13 cellular contexts compared by ENCODE assay signal in genomic region chr11:1549355-1550330, GRCh38. TPM values are rescaled to one million over a fixed set of nuclear protein-coding genes. Genes with fewer than 3 reads are reported as not detected.
DNase-seq lines count a peak whose midpoint lies in the region; ATAC-seq and TF ChIP-seq lines count a peak whose summit lies in the region.
"Had no signal": no experiment of that assay in that cellular context is flagged by ENCODE, and none has a peak within 500 bp of the region (broad histone marks: within the 10 kb centered on the region; RNA-seq: fewer than 3 reads in every experiment).

No MANE protein-coding gene starts in this region.

- in situ Hi-C loops in SK-MEL-5 (cut with HindIII; ENCODE audit: low pct_unique_long_range_greater_than_20kb, low sequenced_read_pairs): no loop called here

- H3K36me3 Mint-ChIP-seq in stimulated activated memory B cell treated with anti-CD40 and anti-IgM and Interleukin-4, amounts not matched to agents 10 μg/mL and 1 μg/mL and 100 μg/mL, for 72 hours: no peaks in the 10 kb centered on the region
- H3K36me3 Mint-ChIP-seq: CD8-positive, alpha-beta memory T cell had no signal

- peak; percentile 3 for TF ChIP-seq CTCF in GM06990 (IDR thresholded peaks at IDR 0.05; ENCODE audit: insufficient read depth, low read length, poor library complexity, severe bottlenecking)

- no peak overlapping the region for H3K4me3 Mint-ChIP-seq in stimulated activated memory B cell treated with anti-CD40 and anti-IgM and Interleukin-4, amounts not matched to agents 10 μg/mL and 1 μg/mL and 100 μg/mL, for 72 hours

- peaks cover 49% of the 10 kb centered on the region for H3K27me3 Mint-ChIP-seq in stimulated activated memory B cell treated with anti-CD40 and anti-IgM and Interleukin-4, amounts not matched to agents 10 μg/mL and 1 μg/mL and 100 μg/mL, for 72 hours

- peak; percentile 21 for ATAC-seq in stimulated activated memory B cell treated with anti-CD40 and anti-IgM and Interleukin-4, amounts not matched to agents 10 μg/mL and 1 μg/mL and 100 μg/mL, for 72 hours
- ATAC-seq in HG02852 (IDR thresholded peaks at IDR 0.05; ENCODE audit: unreplicated experiment): no peak

- H3K27me3 ChIP-seq in GM06990 (replicated peaks; ENCODE audit: control insufficient read depth, insufficient read depth, low read length): no peaks in the 10 kb centered on the region; the same call in 1 of the 2 replicates

- H3K36me3 ChIP-seq in GM06990 (ENCODE audit: control insufficient read depth, insufficient read depth, low read length): no peaks in the 10 kb centered on the region

- no peak overlapping the region for H3K27ac Mint-ChIP-seq in stimulated activated memory B cell treated with anti-CD40 and anti-IgM and Interleukin-4, amounts not matched to agents 10 μg/mL and 1 μg/mL and 100 μg/mL, for 72 hours

- DNase-seq in GM06990 (ENCODE audit: extremely low read depth, insufficient read length): no peak
- DNase-seq in SK-MEL-5 (ENCODE audit: low read depth, low spot score): peak; percentile 69
- peak in 39 of 42 donors; percentile 44 to 91 (median 77) for DNase-seq in head of caudate nucleus
- DNase-seq in NCI-H2171 (lab: John Stamatoyannopoulos, UW): no peak
- DNase-seq in SIG-M5 treated with dmso at 0.1 percent for 504 hours (lab: John Stamatoyannopoulos, UW; ENCODE audit: unreplicated experiment): no peak
- DNase-seq in NCI-H1417 (lab: John Stamatoyannopoulos, UW): no peak
- DNase-seq: CD8-positive, alpha-beta memory T cell; Kasumi-1; NCI-H345; SIG-M5 had no signal

- intact Hi-C loops in head of caudate nucleus (cut with DNase I): loop anchor here (5.0 kb wide), 1 partner anchor 83 kb away; no protein-coding TSS in a partner anchor

- H3K4me3 ChIP-seq in GM06990 (replicated peaks; ENCODE audit: low read depth, low read length): no peak overlapping the region
- H3K4me3 ChIP-seq: smooth muscle cell had no signal

- H3K9me3 Mint-ChIP-seq in stimulated activated memory B cell treated with anti-CD40 and anti-IgM and Interleukin-4, amounts not matched to agents 10 μg/mL and 1 μg/mL and 100 μg/mL, for 72 hours: peaks cover 11% of the 10 kb centered on the region
- H3K9me3 Mint-ChIP-seq: CD8-positive, alpha-beta memory T cell had no signal

- peaks cover 15% of the 10 kb centered on the region for H3K4me1 Mint-ChIP-seq in stimulated activated memory B cell treated with anti-CD40 and anti-IgM and Interleukin-4, amounts not matched to agents 10 μg/mL and 1 μg/mL and 100 μg/mL, for 72 hours

RNA-seq across cellular contexts. Expression of gene DUSP8, which starts 22.4 kb away (rescaled TPM):
- 0.48 and 0.85 TPM in 2 replicates for total RNA-seq in SK-MEL-5 (2014; rRNA removed; shearing (Covaris generic))
- 3.2 and 3.3 TPM in 2 replicates for polyA plus RNA-seq in SK-MEL-5 (2015; cell fraction: cytosol; rRNA removed)
- polyA plus RNA-seq in SK-MEL-5 (2015; cell fraction: nucleus; rRNA removed): 1.7 and 4.6 TPM in 2 replicates

RNA-seq across cellular contexts. Expression of gene KRTAP5-1, which starts 35.4 kb away (rescaled TPM):
- not detected in 2 replicates for total RNA-seq in SK-MEL-5 (2014; rRNA removed; shearing (Covaris generic))
- not detected in 2 replicates for polyA plus RNA-seq in SK-MEL-5 (2015; cell fraction: cytosol; rRNA removed)
- not detected in 2 replicates for polyA plus RNA-seq in SK-MEL-5 (2015; cell fraction: nucleus; rRNA removed)
- total RNA-seq: CD8-positive, alpha-beta memory T cell; smooth muscle cell had no signal
- polyA plus RNA-seq: CD8-positive, alpha-beta memory T cell; smooth muscle cell had no signal

RNA-seq across cellular contexts. Expression of gene KRTAP5-2, which starts 48.5 kb away (rescaled TPM):
- total RNA-seq in SK-MEL-5 (2014; rRNA removed; shearing (Covaris generic)): 0.26 and 0.72 TPM in 2 replicates
- polyA plus RNA-seq in SK-MEL-5 (2015; cell fraction: cytosol; rRNA removed): 0.33 and 0.61 TPM in 2 replicates
- not detected in 2 replicates for polyA plus RNA-seq in SK-MEL-5 (2015; cell fraction: nucleus; rRNA removed)
- total RNA-seq: CD8-positive, alpha-beta memory T cell; smooth muscle cell had no signal

RNA-seq across cellular contexts. Expression of gene KRTAP5-3, which starts 58.6 kb away (rescaled TPM):
- total RNA-seq in SK-MEL-5 (2014; rRNA removed; shearing (Covaris generic)): not detected in 2 replicates
- polyA plus RNA-seq in SK-MEL-5 (2015; cell fraction: cytosol; rRNA removed): not detected in 2 replicates
- not detected in 2 replicates for polyA plus RNA-seq in SK-MEL-5 (2015; cell fraction: nucleus; rRNA removed)
- total RNA-seq: CD8-positive, alpha-beta memory T cell; smooth muscle cell had no signal
- polyA plus RNA-seq: CD8-positive, alpha-beta memory T cell; smooth muscle cell had no signal

Comparison
In these comparisons a context has a peak if more than half of its experiments do, and no peak if none do; other contexts are left out.
1. DNase-seq: peak in SK-MEL-5 (single experiment) and head of caudate nucleus (39 of 42); none in GM06990 (single experiment), NCI-H2171 (single experiment), SIG-M5 treated with dmso at 0.1 percent for 504 hours (single experiment) and NCI-H1417 (0 of 3).